In genomic region chr4:123250843-123251242, GRCh38 we compare ENCODE assay signal across 18 cellular contexts.
DNase-seq lines count a peak whose midpoint lies in the region; ATAC-seq, FAIRE-seq and TF ChIP-seq lines count a peak whose summit lies in the region.
"Had no signal": no experiment of that assay in that cellular context is flagged by ENCODE, and none has a peak within 500 bp of the region (broad histone marks: within the 10 kb centered on the region; RNA-seq: fewer than 3 reads in every experiment).

No MANE protein-coding gene starts in this region.

- H2BK120ac ChIP-seq in IMR-90 (ENCODE audit: low read depth, low read length) (no peak overlapping the region), H9 (ENCODE audit: low read depth, low read length, poor library complexity, severe bottlenecking) (no peak overlapping the region)

- H3K9ac ChIP-seq in IMR-90 (ENCODE audit: low read depth, low read length) (no peak overlapping the region), astrocyte (ENCODE audit: low read length) (no peak overlapping the region), H9 (ENCODE audit: extremely low read depth, insufficient read length, low read length) (no peak overlapping the region)
- H3K9ac ChIP-seq: KMS-11 had no signal

- H3T11ph ChIP-seq in H9 (ENCODE audit: low read length), result no peak overlapping the region

- no peak overlapping the region for H2BK12ac ChIP-seq in H9 (ENCODE audit: insufficient read length, low read depth, low read length)

- H3K4me1 Mint-ChIP-seq in astrocyte (ENCODE audit: low read depth, unreplicated experiment), result peaks cover 1% of the 10 kb centered on the region
- H3K4me1 Mint-ChIP-seq in H9, result no peaks in the 10 kb centered on the region
- H3K4me1 Mint-ChIP-seq: activated naive CD4-positive, alpha-beta T cell treated with anti-CD3 and anti-CD28 coated beads, Interleukin-2, amount 10 ng/mL, durations not matched to agents 7 days and 5 days; stimulated activated naive CD8-positive, alpha-beta T cell treated with anti-CD3 and anti-CD28 coated beads, Interleukin-15, amount 100 ng/mL, for 72 hours had no signal

- H3K27ac Mint-ChIP-seq in astrocyte (ENCODE audit: unreplicated experiment) (no peak overlapping the region), H9 (no peak overlapping the region)
- H3K27ac Mint-ChIP-seq: activated naive CD4-positive, alpha-beta T cell treated with anti-CD3 and anti-CD28 coated beads, Interleukin-2, amount 10 ng/mL, durations not matched to agents 7 days and 5 days; CD8-positive, alpha-beta memory T cell; stimulated activated naive CD8-positive, alpha-beta T cell treated with anti-CD3 and anti-CD28 coated beads, Interleukin-15, amount 100 ng/mL, for 72 hours had no signal

- intact Hi-C loops in IMR-90 (cut with micrococcal nuclease), result no loop called here

- H2BK15ac ChIP-seq in IMR-90 (ENCODE audit: low read depth, low read length) (no peak overlapping the region), H9 (ENCODE audit: low read depth, low read length) (no peak overlapping the region)

- TF ChIP-seq POLR2A in IMR-90 (IDR thresholded peaks at IDR 0.05; ENCODE audit: low read depth, low read length) (no peak), gastroesophageal sphincter (IDR thresholded peaks at IDR 0.05) (no peak)

- H3K4me2 ChIP-seq in IMR-90 (ENCODE audit: low read depth, low read length) (no peak overlapping the region), astrocyte (ENCODE audit: low read length) (no peak overlapping the region), H9 (ENCODE audit: insufficient read depth, insufficient read length, low read length) (no peak overlapping the region)
- H3K4me2 ChIP-seq: KMS-11 had no signal

- no peak overlapping the region for H2AK9ac ChIP-seq in IMR-90 (replicated peaks; ENCODE audit: low read depth, low read length, poor library complexity)

- no peak overlapping the region for H2AK5ac ChIP-seq in IMR-90 (ENCODE audit: low read depth, low read length)
- H2AK5ac ChIP-seq in H9 (ENCODE audit: insufficient read length, low read length), result no peak overlapping the region

- TF ChIP-seq CTCF in IMR-90 (conservative IDR thresholded peaks at IDR 0.05; ENCODE audit: low read depth, low read length) (no peak), astrocyte (IDR thresholded peaks at IDR 0.05; ENCODE audit: insufficient read depth, low read depth, low read length) (no peak), gastroesophageal sphincter (IDR thresholded peaks at IDR 0.05) (no peak), H9 (conservative IDR thresholded peaks at IDR 0.05) (no peak)

- H4K5ac ChIP-seq in IMR-90 (ENCODE audit: low read depth, low read length), result no peak overlapping the region
- no peak overlapping the region for H4K5ac ChIP-seq in H9 (ENCODE audit: insufficient read length, low read depth, low read length)

- no peaks in the 10 kb centered on the region for H3K36me3 Mint-ChIP-seq in astrocyte (ENCODE audit: low read depth, unreplicated experiment)
- no peaks in the 10 kb centered on the region for H3K36me3 Mint-ChIP-seq in H9 (ENCODE audit: insufficient read depth in 1 of 3, low read depth in 3 of 3)
- H3K36me3 Mint-ChIP-seq: activated naive CD4-positive, alpha-beta T cell treated with anti-CD3 and anti-CD28 coated beads, Interleukin-2, amount 10 ng/mL, durations not matched to agents 7 days and 5 days had no signal

- DNase-seq in IMR-90, result peak; percentile 93
- DNase-seq in astrocyte (ENCODE audit: low read depth), result peak; percentile 60
- DNase-seq in renal cortical epithelial cell (ENCODE audit: low read depth), result peak; percentile 40
- no peak for DNase-seq in stimulated activated CD4-positive, alpha-beta T cell treated with anti-CD3 and anti-CD28 coated beads, Interleukin-2, amount 100 ng/mL, for 48 hours
- no peak for DNase-seq in substantia nigra (lab: John Stamatoyannopoulos, UW)
- DNase-seq in H9, result no peak
- DNase-seq in DMS114 treated with DMSO at 0.1 percent for 48 hours (lab: John Stamatoyannopoulos, UW; ENCODE audit: unreplicated experiment), result no peak
- DNase-seq: activated CD4-positive, alpha-beta T cell treated with anti-CD3 and anti-CD28 coated beads for 48 hours; activated naive CD4-positive, alpha-beta T cell treated with anti-CD3 and anti-CD28 coated beads, Interleukin-2, amount 10 ng/mL, durations not matched to agents 7 days and 5 days; CD8-positive, alpha-beta memory T cell; effector CD4-positive, alpha-beta T cell; NCI-H69; stimulated activated CD4-positive, alpha-beta T cell treated with anti-CD3 and anti-CD28 coated beads, Interleukin-1b, Interleukin-23, amount 100 ng/mL, for 48 hours; stimulated activated naive CD8-positive, alpha-beta T cell treated with anti-CD3 and anti-CD28 coated beads, Interleukin-15, amount 100 ng/mL, for 72 hours had no signal

- H3K79me1 ChIP-seq in IMR-90 (ENCODE audit: low read depth in 1 of 2, low read length in 2 of 2) (no peaks in the 10 kb centered on the region), H9 (ENCODE audit: insufficient read depth, low read depth, low read length, poor library complexity, severe bottlenecking) (no peaks in the 10 kb centered on the region)

- H3K4ac ChIP-seq in IMR-90 (ENCODE audit: low read depth, low read length) (no peak overlapping the region), H9 (ENCODE audit: low read depth, low read length) (no peak overlapping the region)

- H4K20me1 ChIP-seq in IMR-90 (ENCODE audit: insufficient read depth, low read length), result no peaks in the 10 kb centered on the region
- H4K20me1 ChIP-seq in astrocyte (ENCODE audit: insufficient read depth, low read length), result no peaks in the 10 kb centered on the region
- H4K20me1 ChIP-seq in H9 (ENCODE audit: control insufficient read depth, insufficient read depth, insufficient read length), result no peaks in the 10 kb centered on the region

- no peak overlapping the region for H2BK20ac ChIP-seq in IMR-90 (ENCODE audit: low read depth, low read length)
- H2BK20ac ChIP-seq in H9 (ENCODE audit: low read depth, low read length, poor library complexity, severe bottlenecking), result no peak overlapping the region

- in situ Hi-C loops in IMR-90 (cut with MboI; ENCODE audit: low sequenced_read_pairs), result no loop called here

- no peak overlapping the region for H3K23ac ChIP-seq in IMR-90 (ENCODE audit: low read depth, low read length)
- H3K23ac ChIP-seq in H9 (ENCODE audit: insufficient read length, low read depth, low read length), result no peak overlapping the region

- H3K14ac ChIP-seq in IMR-90 (replicated peaks; ENCODE audit: low read depth, low read length) (no peak overlapping the region), H9 (ENCODE audit: insufficient read depth, low read length) (no peak overlapping the region)

- H3K27me3 ChIP-seq in IMR-90 (ENCODE audit: control insufficient read depth, insufficient read depth, low read length) (no peaks in the 10 kb centered on the region), astrocyte (ENCODE audit: insufficient read depth, low read length) (no peaks in the 10 kb centered on the region), gastroesophageal sphincter (no peaks in the 10 kb centered on the region), H9 (ENCODE audit: insufficient read depth, low read length) (no peaks in the 10 kb centered on the region)

- POLR2A ChIA-PET in IMR-90 (lab: Charles Lee; ENCODE audit: unreplicated experiment), result no interaction called here

- H3K56ac ChIP-seq in IMR-90 (ENCODE audit: extremely low read depth, insufficient read depth, low read length), result no peak overlapping the region
- H3K56ac ChIP-seq in H9 (ENCODE audit: insufficient read length, low read depth, low read length), result no peak overlapping the region

- H3K4me1 ChIP-seq in IMR-90 (ENCODE audit: control insufficient read depth, insufficient read depth, low read length) (no peaks in the 10 kb centered on the region; the same call in 1 of the 2 replicates), astrocyte (ENCODE audit: insufficient read depth, low read length) (no peaks in the 10 kb centered on the region), gastroesophageal sphincter (peaks cover 17 to 51% (median 28%) of the 10 kb centered on the region in 3 donors), H9 (ENCODE audit: insufficient read depth, low read length) (no peaks in the 10 kb centered on the region)

- no peak overlapping the region for H4K91ac ChIP-seq in IMR-90 (ENCODE audit: insufficient read depth, low read depth, low read length)
- no peak overlapping the region for H4K91ac ChIP-seq in H9 (ENCODE audit: insufficient read length, low read depth, low read length)

- H3K79me2 ChIP-seq in astrocyte (ENCODE audit: insufficient read depth, low read length), result no peaks in the 10 kb centered on the region
- H3K79me2 ChIP-seq in H9 (ENCODE audit: insufficient read depth, low read length), result no peaks in the 10 kb centered on the region

- H3K4me3 ChIP-seq in IMR-90 (ENCODE audit: insufficient read depth, low read depth, low read length) (no peak overlapping the region), astrocyte (ENCODE audit: insufficient read depth, low read depth, low read length) (no peak overlapping the region), gastroesophageal sphincter (no peak overlapping the region)

- ATAC-seq in IMR-90 (ENCODE audit: low read depth) (peak; percentile 94), gastroesophageal sphincter (peak; percentile 32)
- ATAC-seq: HCT116; stimulated activated naive CD8-positive, alpha-beta T cell treated with anti-CD3 and anti-CD28 coated beads, Interleukin-15, amount 100 ng/mL, for 72 hours had no signal

- no peaks in the 10 kb centered on the region for H3K9me1 ChIP-seq in IMR-90 (ENCODE audit: insufficient read depth, low read length)

- CTCF ChIA-PET in IMR-90 (lab: Yijun Ruan, JAX), result no interaction called here

- no peak overlapping the region for H3K4me3 Mint-ChIP-seq in astrocyte (ENCODE audit: unreplicated experiment)
- H3K4me3 Mint-ChIP-seq in H9, result no peak overlapping the region
- H3K4me3 Mint-ChIP-seq: activated naive CD4-positive, alpha-beta T cell treated with anti-CD3 and anti-CD28 coated beads, Interleukin-2, amount 10 ng/mL, durations not matched to agents 7 days and 5 days; CD8-positive, alpha-beta memory T cell; neural crest cell; stimulated activated naive CD8-positive, alpha-beta T cell treated with anti-CD3 and anti-CD28 coated beads, Interleukin-15, amount 100 ng/mL, for 72 hours had no signal

- H4K8ac ChIP-seq in IMR-90 (ENCODE audit: low read depth in 2 of 2, low read length in 2 of 2) (no peak overlapping the region), H9 (replicated peaks; ENCODE audit: insufficient read length, low read depth, low read length) (no peak overlapping the region)

- H3K9me3 ChIP-seq in IMR-90 (ENCODE audit: control insufficient read depth, insufficient read depth, low read length), result no peaks in the 10 kb centered on the region
- H3K9me3 ChIP-seq in astrocyte (ENCODE audit: insufficient read depth, low read depth, low read length), result no peaks in the 10 kb centered on the region
- no peaks in the 10 kb centered on the region for H3K9me3 ChIP-seq in gastroesophageal sphincter
- H3K9me3 ChIP-seq in H9 (ENCODE audit: control insufficient read depth, low read depth, low read length), result no peaks in the 10 kb centered on the region

- no peak overlapping the region for H3K18ac ChIP-seq in IMR-90 (ENCODE audit: low read depth, low read length)
- no peak overlapping the region for H3K18ac ChIP-seq in H9 (ENCODE audit: insufficient read length, low read depth, low read length)

- no peak for TF ChIP-seq EP300 in gastroesophageal sphincter (IDR thresholded peaks at IDR 0.05)

- FAIRE-seq in astrocyte (lab: Jason Lieb, UNC), result no peak

- H3K27ac ChIP-seq in IMR-90 (ENCODE audit: insufficient read depth, low read length) (no peak overlapping the region), astrocyte (ENCODE audit: low read depth, low read length) (no peak overlapping the region), gastroesophageal sphincter (peak overlapping the region in 3 of 4 donors; percentile 38 to 56 (median 40)), substantia nigra (ENCODE audit: low read depth, low read length, poor library complexity, severe bottlenecking) (no peak overlapping the region), H9 (ENCODE audit: insufficient read length, low read depth, low read length) (no peak overlapping the region)
- H3K27ac ChIP-seq: KMS-11 had no signal

- H3K36me3 ChIP-seq in IMR-90 (ENCODE audit: control insufficient read depth, insufficient read depth, low read length), result no peaks in the 10 kb centered on the region
- no peaks in the 10 kb centered on the region for H3K36me3 ChIP-seq in astrocyte (ENCODE audit: insufficient read depth, low read length)
- peaks cover 0 to under 1% of the 10 kb centered on the region in 2 donors for H3K36me3 ChIP-seq in gastroesophageal sphincter

- no peaks in the 10 kb centered on the region for H3K23me2 ChIP-seq in H9 (ENCODE audit: insufficient read length, low read depth, low read length, poor library complexity, severe bottlenecking)

- BruUV-seq in IMR-90 (replicated peaks; lab: Mats Ljungman, UMichigan), result no TSS peak

- H3K27me3 Mint-ChIP-seq in astrocyte (ENCODE audit: low read depth, unreplicated experiment) (no peaks in the 10 kb centered on the region), H9 (ENCODE audit: low read depth) (no peaks in the 10 kb centered on the region)
- H3K27me3 Mint-ChIP-seq: activated naive CD4-positive, alpha-beta T cell treated with anti-CD3 and anti-CD28 coated beads, Interleukin-2, amount 10 ng/mL, durations not matched to agents 7 days and 5 days; CD8-positive, alpha-beta memory T cell; stimulated activated naive CD8-positive, alpha-beta T cell treated with anti-CD3 and anti-CD28 coated beads, Interleukin-15, amount 100 ng/mL, for 72 hours had no signal

- TF ChIP-seq RAD21 in IMR-90 (IDR thresholded peaks at IDR 0.05; ENCODE audit: low read length), result no peak

- H2AFZ ChIP-seq in IMR-90 (replicated peaks; ENCODE audit: low read length, poor library complexity), result no peak overlapping the region
- H2AFZ ChIP-seq in astrocyte (ENCODE audit: low read depth, low read length), result no peak overlapping the region
- H2AFZ ChIP-seq in H9 (ENCODE audit: low read length), result no peak overlapping the region

- dilution Hi-C loops in IMR-90 (cut with HindIII; ENCODE audit: low sequenced_read_pairs, unreplicated experiment), result no loop called here

- H3K9me3 Mint-ChIP-seq in astrocyte (ENCODE audit: unreplicated experiment) (no peaks in the 10 kb centered on the region), H9 (no peaks in the 10 kb centered on the region)
- H3K9me3 Mint-ChIP-seq: activated naive CD4-positive, alpha-beta T cell treated with anti-CD3 and anti-CD28 coated beads, Interleukin-2, amount 10 ng/mL, durations not matched to agents 7 days and 5 days; CD8-positive, alpha-beta memory T cell; neural crest cell; stimulated activated naive CD8-positive, alpha-beta T cell treated with anti-CD3 and anti-CD28 coated beads, Interleukin-15, amount 100 ng/mL, for 72 hours had no signal

- H2BK5ac ChIP-seq in IMR-90 (ENCODE audit: low read depth, low read length, poor library complexity, severe bottlenecking), result no peak overlapping the region
- no peak overlapping the region for H2BK5ac ChIP-seq in H9 (ENCODE audit: insufficient read length, low read length)

Comparison
In these comparisons a context has a peak if more than half of its experiments do, and no peak if none do; other contexts are left out.
1. DNase-seq: peak in IMR-90 (single experiment), astrocyte (single experiment) and renal cortical epithelial cell (single experiment); none in stimulated activated CD4-positive, alpha-beta T cell treated with anti-CD3 and anti-CD28 coated beads, Interleukin-2, amount 100 ng/mL, for 48 hours (0 of 2), substantia nigra (0 of 49), H9 (single experiment) and DMS114 treated with DMSO at 0.1 percent for 48 hours (single experiment).
2. H3K27ac ChIP-seq: peak in gastroesophageal sphincter (3 of 4); none in IMR-90 (single experiment), astrocyte (single experiment), substantia nigra (single experiment) and H9 (single experiment).